Comparison of ENCODE assay signal across 8 cellular contexts in the genomic region with DNA sequence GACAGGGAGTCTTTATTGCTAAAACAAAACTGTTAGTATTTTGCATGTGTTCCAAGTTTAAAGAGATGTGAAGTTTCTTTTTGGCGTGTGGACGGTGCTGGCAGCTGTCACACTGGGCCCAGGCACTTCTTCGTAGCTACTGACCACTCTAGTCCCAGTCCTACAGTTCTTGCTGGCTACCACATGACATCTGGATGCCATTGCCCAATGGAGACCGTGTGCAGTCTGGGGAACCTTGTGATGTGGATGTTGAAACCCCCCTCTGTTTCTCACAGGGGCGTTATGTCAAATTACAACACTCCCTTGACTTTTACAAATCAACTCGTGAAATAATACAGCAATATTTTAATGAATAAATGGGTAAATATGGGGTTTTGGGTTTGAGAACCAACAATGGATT. TPM values are rescaled to one million over a fixed set of nuclear protein-coding genes. Genes with fewer than 3 reads are reported as not detected.
DNase-seq lines count a peak whose midpoint lies in the region; ATAC-seq and TF ChIP-seq lines count a peak whose summit lies in the region.

No MANE protein-coding gene starts in this region.

- no peaks in the 10 kb centered on the region for H3K27me3 ChIP-seq in iPS-15b (ENCODE audit: control insufficient read depth, insufficient read depth, low read length)

- H3K9ac ChIP-seq in iPS-15b (ENCODE audit: low read depth, low read length) = no peak overlapping the region

- TF ChIP-seq CTCF in activated CD8-positive, alpha-beta T cell treated with anti-CD3 and anti-CD28 coated beads for 36 hours (IDR thresholded peaks at IDR 0.05) = no peak

- POLR2A ChIA-PET in activated CD8-positive, alpha-beta T cell treated with anti-CD3 and anti-CD28 coated beads for 36 hours (lab: Charles Lee) = interaction anchor here (0.6 to 1.4 kb wide), 5 partner anchors 31 to 337 kb away, joined by 3 to 7 read pairs (median 4); no protein-coding TSS in a partner anchor

- H3K36me3 ChIP-seq in iPS-15b (ENCODE audit: control insufficient read depth, insufficient read depth, low read length) = no peaks in the 10 kb centered on the region

- no peaks in the 10 kb centered on the region for H3K27me3 Mint-ChIP-seq in activated CD8-positive, alpha-beta T cell treated with anti-CD3 and anti-CD28 coated beads for 36 hours

- H3K4me1 ChIP-seq in iPS-15b (ENCODE audit: control insufficient read depth, insufficient read depth, low read length) = peaks cover 13% of the 10 kb centered on the region

- peak overlapping the region; percentile 82 for H3K4me3 ChIP-seq in iPS-15b (ENCODE audit: low read depth, low read length)

- H3K4me1 Mint-ChIP-seq in activated CD8-positive, alpha-beta T cell treated with anti-CD3 and anti-CD28 coated beads for 36 hours (ENCODE audit: low read depth) = peaks cover 26% of the 10 kb centered on the region

- H3K27ac Mint-ChIP-seq in activated CD8-positive, alpha-beta T cell treated with anti-CD3 and anti-CD28 coated beads for 36 hours = peak overlapping the region; percentile 94

- H3K4me3 Mint-ChIP-seq in activated CD8-positive, alpha-beta T cell treated with anti-CD3 and anti-CD28 coated beads for 36 hours = peak overlapping the region; percentile 85

- H3K36me3 Mint-ChIP-seq in activated CD8-positive, alpha-beta T cell treated with anti-CD3 and anti-CD28 coated beads for 36 hours (ENCODE audit: low read depth) = peaks cover 21% of the 10 kb centered on the region

- intact Hi-C loops in activated CD8-positive, alpha-beta T cell treated with anti-CD3 and anti-CD28 coated beads for 36 hours (cut with micrococcal nuclease) = loop anchor here (2.0 to 10.0 kb wide), 2 partner anchors 40 to 148 kb away; no protein-coding TSS in a partner anchor

- no peaks in the 10 kb centered on the region for H3K9me3 ChIP-seq in iPS-15b (ENCODE audit: control insufficient read depth, insufficient read depth, low read length)

- peak; percentile 27 for DNase-seq in AG20443 (ENCODE audit: low spot score)
- peak; percentile 6 for DNase-seq in activated CD8-positive, alpha-beta T cell treated with anti-CD3 and anti-CD28 coated beads for 36 hours
- DNase-seq in substantia nigra (lab: John Stamatoyannopoulos, UW) = peak in 26 of 49 donors; percentile 3 to 43 (median 20)
- no peak for DNase-seq in NCI-H187 treated with DMSO at 0.1 percent for 48 hours (lab: John Stamatoyannopoulos, UW)
- no peak for DNase-seq in cerebellar nuclear complex (lab: John Stamatoyannopoulos, UW)

- ATAC-seq in GM19043 (IDR thresholded peaks at IDR 0.05; ENCODE audit: low read depth, unreplicated experiment) (peak; percentile 15), HG03280 (IDR thresholded peaks at IDR 0.05; ENCODE audit: unreplicated experiment) (peak; percentile 11)
- no peak for ATAC-seq in activated CD8-positive, alpha-beta T cell treated with anti-CD3 and anti-CD28 coated beads for 36 hours

- peak overlapping the region; percentile 91 for H3K27ac ChIP-seq in substantia nigra (ENCODE audit: low read depth, low read length, poor library complexity, severe bottlenecking)

- CTCF ChIA-PET in activated CD8-positive, alpha-beta T cell treated with anti-CD3 and anti-CD28 coated beads for 36 hours (lab: Charles Lee) = interaction anchor here (0.8 to 3.1 kb wide), 6 partner anchors 31 to 152 kb away, joined by 3 to 12 read pairs (median 4); no protein-coding TSS in a partner anchor

- no peaks in the 10 kb centered on the region for H3K9me3 Mint-ChIP-seq in activated CD8-positive, alpha-beta T cell treated with anti-CD3 and anti-CD28 coated beads for 36 hours

RNA-seq across cellular contexts. Expression of gene GPD2, which starts 1.1 kb away (rescaled TPM):
- 10 to 100 TPM; 33.5 to 40.9 TPM for total RNA-seq in activated CD8-positive, alpha-beta T cell treated with anti-CD3 and anti-CD28 coated beads for 36 hours

Comparison
In these comparisons a context has a peak if more than half of its experiments do, and no peak if none do; other contexts are left out.
1. DNase-seq: peak in AG20443 (single experiment), activated CD8-positive, alpha-beta T cell treated with anti-CD3 and anti-CD28 coated beads for 36 hours (single experiment) and substantia nigra (26 of 49); none in NCI-H187 treated with DMSO at 0.1 percent for 48 hours (single experiment) and cerebellar nuclear complex (0 of 2).